8 cellular contexts compared by ENCODE assay signal in genomic region chr11:61162092-61162935, GRCh38. TPM values are rescaled to one million over a fixed set of nuclear protein-coding genes. Genes with fewer than 3 reads are reported as not detected.
DNase-seq lines count a peak whose midpoint lies in the region; ATAC-seq and TF ChIP-seq lines count a peak whose summit lies in the region.

No MANE protein-coding gene starts in this region.

- CTCF ChIA-PET in AG04449 (lab: Yijun Ruan, JAX): interaction anchor here (1.1 kb wide), 1 partner anchor 190 kb away, joined by 3 read pairs; the partner anchor contains the start of gene CD6

- no peak for TF ChIP-seq CTCF in AG04449 (IDR thresholded peaks at IDR 0.05; ENCODE audit: insufficient read depth, low read length, missing control alignments)
- no peak for TF ChIP-seq CTCF in GM13977 (IDR thresholded peaks at IDR 0.05; ENCODE audit: extremely low read depth, insufficient read depth, missing control alignments)
- TF ChIP-seq CTCF in astrocyte of the spinal cord (IDR thresholded peaks at IDR 0.05; ENCODE audit: low read depth, low read length): no peak
- TF ChIP-seq CTCF in kidney epithelial cell (IDR thresholded peaks at IDR 0.05; ENCODE audit: insufficient read depth, low read length, poor library complexity, severe bottlenecking): no peak
- no peak for TF ChIP-seq CTCF in mucosa of descending colon (IDR thresholded peaks at IDR 0.05)

- peak overlapping the region; percentile 91 to 93 for H3K4me3 Mint-ChIP-seq in stimulated activated naive B cell treated with anti-CD40 and anti-IgM and Interleukin-4, amounts not matched to agents 10 μg/mL and 1 μg/mL and 100 μg/mL, for 72 hours

- H3K4me1 Mint-ChIP-seq in stimulated activated naive B cell treated with anti-CD40 and anti-IgM and Interleukin-4, amounts not matched to agents 10 μg/mL and 1 μg/mL and 100 μg/mL, for 72 hours: peaks cover 50 to 77% of the 10 kb centered on the region in 2 donors

- H3K9me3 ChIP-seq in mucosa of descending colon: no peaks in the 10 kb centered on the region

- H3K27me3 Mint-ChIP-seq in stimulated activated naive B cell treated with anti-CD40 and anti-IgM and Interleukin-4, amounts not matched to agents 10 μg/mL and 1 μg/mL and 100 μg/mL, for 72 hours: no peaks in the 10 kb centered on the region

- in situ Hi-C loops in GM13977 (cut with MboI; ENCODE audit: low pct_unique_long_range_greater_than_20kb, low sequenced_read_pairs, unreplicated experiment): no loop called here
- in situ Hi-C loops in astrocyte of the spinal cord (cut with HindIII; ENCODE audit: low sequenced_read_pairs): no loop called here

- DNase-seq in AG04449 (ENCODE audit: low read depth, low spot score): no peak
- DNase-seq in GM13977 (ENCODE audit: low spot score): peak; percentile 49
- peak; percentile 78 to 88 for DNase-seq in NOMO-1 (lab: John Stamatoyannopoulos, UW; ENCODE audit: unreplicated experiment in 2 of 2)
- DNase-seq in astrocyte of the spinal cord (ENCODE audit: low read depth, low spot score): peak; percentile 32
- no peak for DNase-seq in kidney epithelial cell (ENCODE audit: low read depth)
- no peak for DNase-seq in stimulated activated naive B cell treated with anti-CD40 and anti-IgM and Interleukin-4, amounts not matched to agents 10 μg/mL and 1 μg/mL and 100 μg/mL, for 72 hours
- no peak for DNase-seq in mucosa of descending colon

- peak overlapping the region; percentile 95 for H3K27ac Mint-ChIP-seq in stimulated activated naive B cell treated with anti-CD40 and anti-IgM and Interleukin-4, amounts not matched to agents 10 μg/mL and 1 μg/mL and 100 μg/mL, for 72 hours

- peaks cover 11 to 20% of the 10 kb centered on the region in 2 donors for H3K36me3 Mint-ChIP-seq in stimulated activated naive B cell treated with anti-CD40 and anti-IgM and Interleukin-4, amounts not matched to agents 10 μg/mL and 1 μg/mL and 100 μg/mL, for 72 hours

- no peaks in the 10 kb centered on the region for H3K36me3 ChIP-seq in kidney epithelial cell (ENCODE audit: control insufficient read depth, insufficient read depth, low read length)
- H3K36me3 ChIP-seq in mucosa of descending colon (ENCODE audit: low read depth): no peaks in the 10 kb centered on the region

- intact Hi-C loops in mucosa of descending colon (cut with DNase I, micrococcal nuclease): no loop called here

- no peaks in the 10 kb centered on the region for H3K27me3 ChIP-seq in kidney epithelial cell (ENCODE audit: control insufficient read depth, insufficient read depth, low read length)

- ATAC-seq in stimulated activated naive B cell treated with anti-CD40 and anti-IgM and Interleukin-4, amounts not matched to agents 10 μg/mL and 1 μg/mL and 100 μg/mL, for 72 hours (replicated peaks): no peak
- ATAC-seq in mucosa of descending colon (no peak), GM21367 (IDR thresholded peaks at IDR 0.05; ENCODE audit: unreplicated experiment) (no peak)

- H3K9me3 Mint-ChIP-seq in stimulated activated naive B cell treated with anti-CD40 and anti-IgM and Interleukin-4, amounts not matched to agents 10 μg/mL and 1 μg/mL and 100 μg/mL, for 72 hours: peaks cover 7 to 10% of the 10 kb centered on the region in 2 donors

- H3K4me3 ChIP-seq in AG04449 (ENCODE audit: low read depth, low read length): peak overlapping the region; percentile 81
- peak overlapping the region; percentile 67 for H3K4me3 ChIP-seq in astrocyte of the spinal cord (ENCODE audit: low read depth, low read length)
- H3K4me3 ChIP-seq in kidney epithelial cell (ENCODE audit: low read depth, low read length): peak overlapping the region; percentile 59
- H3K4me3 ChIP-seq in mucosa of descending colon: no peak overlapping the region

- H3K4me1 ChIP-seq in mucosa of descending colon (ENCODE audit: low read depth): peaks cover 37% of the 10 kb centered on the region

- POLR2A ChIA-PET in AG04449 (lab: Yijun Ruan, JAX): interaction anchor here (0.9 to 1.0 kb wide), 2 partner anchors 14 to 23 kb away, joined by 3 to 6 read pairs; no protein-coding TSS in a partner anchor

RNA-seq across cellular contexts. Expression of gene VPS37C, which starts 1.1 kb away (rescaled TPM):
- total RNA-seq in kidney epithelial cell (24.4 and 27.8 TPM in 2 replicates), mucosa of descending colon (10 to 100 TPM; 28.5 to 30.8 (median 28.5) TPM)

RNA-seq across cellular contexts. Expression of gene PGA3, which starts 41.0 kb away (rescaled TPM):
- total RNA-seq in kidney epithelial cell: not detected in 2 replicates
- 1 to 10 TPM in 1 of 3 donors, not detected in 2; 1.1 TPM for total RNA-seq in mucosa of descending colon

RNA-seq across cellular contexts. Expression of gene PGA4, which starts 59.8 kb away (rescaled TPM):
- total RNA-seq in kidney epithelial cell (not detected in 2 replicates), mucosa of descending colon (1 to 10 TPM in 1 of 3 donors, under 1 TPM in 1, not detected in 1; 0.46 to 1.2 TPM)

Comparison
In these comparisons a context has a peak if more than half of its experiments do, and no peak if none do; other contexts are left out.
1. DNase-seq: peak in GM13977 (single experiment), NOMO-1 (2 of 2) and astrocyte of the spinal cord (single experiment); none in AG04449 (single experiment), kidney epithelial cell (single experiment), stimulated activated naive B cell treated with anti-CD40 and anti-IgM and Interleukin-4, amounts not matched to agents 10 μg/mL and 1 μg/mL and 100 μg/mL, for 72 hours (single experiment) and mucosa of descending colon (0 of 3).